In genomic region chr7:23333671-23334246, GRCh38 we compare ENCODE assay signal across 14 cellular contexts. TPM values are rescaled to one million over a fixed set of nuclear protein-coding genes. Genes with fewer than 3 reads are reported as not detected.
A peak's percentile ranks its signal among the peaks of the same experiment; 100 is the strongest.
DNase-seq lines count a peak whose midpoint lies in the region; ATAC-seq and TF ChIP-seq lines count a peak whose summit lies in the region.
"Had no signal": no experiment of that assay in that cellular context is flagged by ENCODE, and none has a peak within 500 bp of the region (broad histone marks: within the 10 kb centered on the region; RNA-seq: fewer than 3 reads in every experiment).

No MANE protein-coding gene starts in this region.

- TF ChIP-seq POLR2A in GM18505 (IDR thresholded peaks at IDR 0.05; ENCODE audit: borderline replicate concordance, extremely low read depth, insufficient read depth, insufficient read length) = no peak

- H3K36me3 Mint-ChIP-seq in mesothelial cell of epicardium = peaks cover 38% of the 10 kb centered on the region
- H3K36me3 Mint-ChIP-seq: CD4-positive, CD25-positive, alpha-beta regulatory T cell had no signal

- POLR2A ChIA-PET in AG04449 (lab: Yijun Ruan, JAX) = interaction anchor here (0.7 to 1.8 kb wide), 4 partner anchors 10 to 34 kb away, joined by 3 to 10 read pairs (median 4); partner anchors contain the start of gene MALSU1

- H3K27ac Mint-ChIP-seq in mesothelial cell of epicardium = peak overlapping the region; percentile 77
- H3K27ac Mint-ChIP-seq: CD4-positive, CD25-positive, alpha-beta regulatory T cell had no signal

- DNase-seq in AG04449 (ENCODE audit: low read depth, low spot score) = peak; percentile 93
- peak; percentile 26 for DNase-seq in LoVo (ENCODE audit: low spot score)
- peak; percentile 95 for DNase-seq in dedifferentiated amniotic fluid mesenchymal stem cell (ENCODE audit: extremely low spot score)
- no peak for DNase-seq in mesothelial cell of epicardium (ENCODE audit: low spot score in 2 of 2, unreplicated experiment in 2 of 2)
- no peak for DNase-seq in cerebellar cortex (ENCODE audit: low spot score)
- no peak for DNase-seq in activated T-cell treated with anti-CD3 and anti-CD28 coated beads, Interleukin-2, amount 50 U/mL, for 48 hours
- DNase-seq in SIG-M5 treated with dmso at 0.1 percent for 504 hours (lab: John Stamatoyannopoulos, UW; ENCODE audit: unreplicated experiment) = no peak
- DNase-seq: CD4-positive, CD25-positive, alpha-beta regulatory T cell; MM.1S; SHP77 treated with DMSO at 0.1 percent for 48 hours; stimulated activated CD4-positive, alpha-beta T cell treated with anti-CD3 and anti-CD28 coated beads, Interleukin-1b, Interleukin-23, amount 100 ng/mL, for 48 hours had no signal

- no peak overlapping the region for H3K4me3 ChIP-seq in AG04449 (ENCODE audit: low read depth, low read length)
- H3K4me3 ChIP-seq: coronary artery, vagina had no signal

- CTCF ChIA-PET in AG04449 (lab: Yijun Ruan, JAX) = interaction anchor here (1.3 to 1.4 kb wide), 2 partner anchors 70 to 72 kb away, joined by 3 to 4 read pairs; no protein-coding TSS in a partner anchor

- no peak for TF ChIP-seq CTCF in AG04449 (IDR thresholded peaks at IDR 0.05; ENCODE audit: insufficient read depth, low read length, missing control alignments)
- TF ChIP-seq CTCF in mesothelial cell of epicardium (IDR thresholded peaks at IDR 0.05; ENCODE audit: unreplicated experiment) = no peak

- no peak for ATAC-seq in GM18505 (IDR thresholded peaks at IDR 0.05; ENCODE audit: unreplicated experiment)

- H3K4me1 Mint-ChIP-seq in mesothelial cell of epicardium = peaks cover 39% of the 10 kb centered on the region
- H3K4me1 Mint-ChIP-seq: CD4-positive, CD25-positive, alpha-beta regulatory T cell had no signal

- no peak overlapping the region for H3K4me3 Mint-ChIP-seq in mesothelial cell of epicardium
- H3K4me3 Mint-ChIP-seq: CD4-positive, CD25-positive, alpha-beta regulatory T cell had no signal

- H3K9me3 Mint-ChIP-seq in mesothelial cell of epicardium = peaks cover 8% of the 10 kb centered on the region

- no peaks in the 10 kb centered on the region for H3K27me3 Mint-ChIP-seq in mesothelial cell of epicardium (ENCODE audit: low read depth)

RNA-seq across cellular contexts. Expression of gene MALSU1, which starts 34.6 kb away (rescaled TPM):
- 43.3 to 47.1 TPM (median 44.9 TPM) in 3 replicates for total RNA-seq in mesothelial cell of epicardium

Comparison
In these comparisons a context has a peak if more than half of its experiments do, and no peak if none do; other contexts are left out.
1. DNase-seq: peak in AG04449 (single experiment), LoVo (single experiment) and dedifferentiated amniotic fluid mesenchymal stem cell (single experiment); none in mesothelial cell of epicardium (0 of 2), cerebellar cortex (single experiment), activated T-cell treated with anti-CD3 and anti-CD28 coated beads, Interleukin-2, amount 50 U/mL, for 48 hours (0 of 2) and SIG-M5 treated with dmso at 0.1 percent for 504 hours (single experiment).